Comparison of ENCODE assay signal across 8 cellular contexts in the genomic region with DNA sequence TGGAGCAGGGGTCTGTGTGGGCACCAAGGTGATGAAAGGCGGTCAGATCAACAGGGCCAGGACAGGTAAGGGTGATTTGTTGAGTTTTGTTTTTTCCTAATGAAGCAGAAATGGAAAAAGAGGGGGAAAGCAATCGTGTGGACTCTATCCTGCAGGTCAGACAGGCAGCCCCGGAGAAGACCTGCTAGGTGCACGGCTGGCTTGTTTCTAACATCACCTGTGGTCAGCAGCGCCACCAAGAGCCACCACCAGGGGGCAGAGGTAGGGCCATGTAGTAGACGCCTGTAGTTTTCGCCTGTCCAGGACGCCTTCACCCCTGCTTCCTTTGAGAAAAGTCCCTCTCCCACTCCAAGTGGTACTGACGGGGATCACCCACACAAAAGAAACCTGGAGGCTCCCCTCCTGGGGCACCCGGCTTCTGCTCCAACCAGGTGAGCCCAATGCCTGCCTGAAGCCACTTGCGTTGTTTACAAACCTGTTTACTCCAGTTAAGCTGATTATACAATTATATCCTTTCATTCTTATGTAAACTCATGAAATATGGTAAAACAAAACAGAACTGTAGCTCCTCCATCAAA. TPM values are rescaled to one million over a fixed set of nuclear protein-coding genes. Genes with fewer than 3 reads are reported as not detected.
DNase-seq lines count a peak whose midpoint lies in the region; ATAC-seq, FAIRE-seq and TF ChIP-seq lines count a peak whose summit lies in the region.

No MANE protein-coding gene starts in this region.

- no peaks in the 10 kb centered on the region for H4K20me1 ChIP-seq in astrocyte (ENCODE audit: insufficient read depth, low read length)

- no peak for FAIRE-seq in astrocyte (lab: Jason Lieb, UNC)

- H3K9me3 ChIP-seq in astrocyte (ENCODE audit: insufficient read depth, low read depth, low read length) (no peaks in the 10 kb centered on the region), skeletal muscle satellite cell (replicated peaks; ENCODE audit: low read length) (no peaks in the 10 kb centered on the region)

- no peak overlapping the region for H3K27ac Mint-ChIP-seq in astrocyte (ENCODE audit: unreplicated experiment)

- peak overlapping the region; percentile 58 for H3K4me2 ChIP-seq in astrocyte (ENCODE audit: low read length)
- peak overlapping the region; percentile 57 for H3K4me2 ChIP-seq in skeletal muscle satellite cell (ENCODE audit: low read length)

- no peaks in the 10 kb centered on the region for H3K36me3 Mint-ChIP-seq in astrocyte (ENCODE audit: low read depth, unreplicated experiment)

- peak overlapping the region; percentile 27 for H3K9ac ChIP-seq in astrocyte (ENCODE audit: low read length)
- H3K9ac ChIP-seq in skeletal muscle satellite cell (ENCODE audit: low read depth, low read length): no peak overlapping the region

- H3K79me2 ChIP-seq in ACC112 (ENCODE audit: control insufficient read depth, insufficient read depth, low read length, unreplicated experiment): peaks cover 25% of the 10 kb centered on the region
- peaks cover 27% of the 10 kb centered on the region for H3K79me2 ChIP-seq in astrocyte (ENCODE audit: insufficient read depth, low read length)

- ATAC-seq in GM18861 (IDR thresholded peaks at IDR 0.05; ENCODE audit: unreplicated experiment) (peak; percentile 37), GM21529 (IDR thresholded peaks at IDR 0.05; ENCODE audit: unreplicated experiment) (no peak)

- peaks cover 4% of the 10 kb centered on the region for H3K27me3 Mint-ChIP-seq in astrocyte (ENCODE audit: low read depth, unreplicated experiment)

- H3K4me3 Mint-ChIP-seq in astrocyte (ENCODE audit: unreplicated experiment): no peak overlapping the region

- peak; percentile 86 for DNase-seq in NCI-H146 treated with DMSO at 0.1 percent for 48 hours (lab: John Stamatoyannopoulos, UW; ENCODE audit: unreplicated experiment)
- peak; percentile 33 for DNase-seq in T-helper 22 cell (ENCODE audit: low read depth)
- DNase-seq in astrocyte (ENCODE audit: low read depth): peak; percentile 44
- DNase-seq in hippocampal formation (lab: John Stamatoyannopoulos, UW): peak; percentile 28 to 47

- H3K4me1 ChIP-seq in ACC112 (ENCODE audit: control insufficient read depth, insufficient read depth, low read length, unreplicated experiment) (peaks cover 9% of the 10 kb centered on the region), astrocyte (ENCODE audit: insufficient read depth, low read length) (peaks cover 17% of the 10 kb centered on the region), skeletal muscle satellite cell (ENCODE audit: control insufficient read depth, insufficient read depth, low read length) (peaks cover 17% of the 10 kb centered on the region)

- peak; percentile 85 for TF ChIP-seq CTCF in astrocyte (IDR thresholded peaks at IDR 0.05; ENCODE audit: insufficient read depth, low read depth, low read length)

- H3K4me3 ChIP-seq in ACC112 (ENCODE audit: low read depth, low read length): no peak overlapping the region
- no peak overlapping the region for H3K4me3 ChIP-seq in astrocyte (ENCODE audit: insufficient read depth, low read depth, low read length)
- H3K4me3 ChIP-seq in skeletal muscle satellite cell (ENCODE audit: low read length): no peak overlapping the region

- H3K27me3 ChIP-seq in ACC112 (ENCODE audit: insufficient read depth, low read length) (no peaks in the 10 kb centered on the region), astrocyte (ENCODE audit: insufficient read depth, low read length) (no peaks in the 10 kb centered on the region), skeletal muscle satellite cell (ENCODE audit: control insufficient read depth, insufficient read depth, low read length) (peaks cover 6% of the 10 kb centered on the region)

- no peak overlapping the region for H3K27ac ChIP-seq in ACC112 (ENCODE audit: low read depth, low read length)
- H3K27ac ChIP-seq in astrocyte (ENCODE audit: low read depth, low read length): no peak overlapping the region

- H2AFZ ChIP-seq in ACC112 (ENCODE audit: low read length, unreplicated experiment) (peak overlapping the region; percentile 55), astrocyte (ENCODE audit: low read depth, low read length) (peak overlapping the region; percentile 51)

- peaks cover 3% of the 10 kb centered on the region for H3K9me3 Mint-ChIP-seq in astrocyte (ENCODE audit: unreplicated experiment)

- H3K36me3 ChIP-seq in ACC112 (ENCODE audit: insufficient read depth, low read length) (peaks cover 2% of the 10 kb centered on the region; the same call in 1 of the 2 replicates), astrocyte (ENCODE audit: insufficient read depth, low read length) (peaks cover 2% of the 10 kb centered on the region), skeletal muscle satellite cell (ENCODE audit: insufficient read depth, low read length) (peaks cover 8% of the 10 kb centered on the region)

- peaks cover 8% of the 10 kb centered on the region for H3K4me1 Mint-ChIP-seq in astrocyte (ENCODE audit: low read depth, unreplicated experiment)

RNA-seq across cellular contexts. Expression of a gene that starts 54.2 kb away (rescaled TPM):
- total RNA-seq in astrocyte: 86.7 and 93.2 TPM in 2 replicates
- total RNA-seq in skeletal muscle satellite cell (2012; rRNA removed): 25.1 and 27.9 TPM in 2 replicates

Comparison
In these comparisons a context has a peak if more than half of its experiments do, and no peak if none do; other contexts are left out.
1. DNase-seq: peak in every context shown above with its lines; median percentile 86 in NCI-H146 treated with DMSO at 0.1 percent for 48 hours; 44 in astrocyte; 38 in hippocampal formation; 33 in T-helper 22 cell.